ENCODE assay signal across 8 cellular contexts in the genomic region with DNA sequence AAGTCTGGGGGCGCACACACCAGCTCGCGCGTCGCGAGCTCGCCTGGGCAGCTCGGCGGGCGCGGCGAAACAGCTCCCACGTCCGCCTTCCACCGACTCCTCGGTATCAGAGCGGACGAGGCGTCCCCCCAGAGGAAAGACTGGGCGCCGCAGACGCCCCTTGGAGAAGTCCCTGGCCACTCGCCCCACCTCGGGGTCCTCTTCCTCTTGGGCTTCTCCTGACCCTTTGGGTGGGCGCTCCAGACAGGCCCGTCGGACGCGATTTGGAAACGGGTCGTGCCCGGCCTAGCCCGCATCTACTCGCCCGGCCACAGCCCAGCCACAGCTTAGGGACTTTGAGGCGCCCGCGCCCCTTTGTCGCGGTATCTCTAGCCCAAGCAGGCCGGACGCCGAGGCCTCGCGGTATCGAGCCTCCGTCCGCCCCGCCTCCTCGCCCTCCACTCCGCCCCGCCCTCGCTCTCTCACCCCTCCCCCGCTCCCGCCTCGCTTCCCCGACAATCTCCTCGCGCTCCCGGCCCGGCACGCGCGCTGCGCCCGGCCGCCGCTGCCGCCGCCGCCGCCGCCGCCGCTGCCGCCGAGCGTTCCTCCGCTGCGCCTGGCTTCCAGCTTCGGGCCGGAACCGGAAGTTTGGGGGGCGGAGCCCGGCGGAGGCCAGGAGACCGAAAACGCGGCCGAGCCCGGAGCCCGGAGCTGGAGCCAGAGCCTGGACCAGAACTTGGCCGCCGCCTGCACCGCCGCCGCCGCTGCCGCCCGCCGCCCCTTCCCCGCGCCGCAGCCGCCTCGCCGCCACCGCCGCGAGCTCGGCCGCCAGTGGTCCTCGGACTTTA. TPM values are rescaled to one million over a fixed set of nuclear protein-coding genes. Genes with fewer than 3 reads are reported as not detected.
DNase-seq lines count a peak whose midpoint lies in the region; FAIRE-seq and TF ChIP-seq lines count a peak whose summit lies in the region.

No MANE protein-coding gene starts in this region.

- peak; percentile 89 for DNase-seq in EL
- peak; percentile 87 for DNase-seq in H54 (ENCODE audit: insufficient read length, low spot score)
- no peak for DNase-seq in LNCaP clone FGC (ENCODE audit: low read depth)
- peak; percentile 28 for DNase-seq in SHP77 treated with DMSO at 0.1 percent for 48 hours (lab: John Stamatoyannopoulos, UW)
- peak; percentile 75 for DNase-seq in activated gamma-delta T cell treated with anti-CD3 and anti-CD28 coated beads, Interleukin-2, amount 50 U/mL, for 16 hours (ENCODE audit: low read depth)
- peak; percentile 85 to 96 for DNase-seq in foreskin fibroblast
- peak; percentile 86 for DNase-seq in neural crest cell (ENCODE audit: low read depth, low spot score)

- FAIRE-seq in H54 (lab: Jason Lieb, UNC) = no peak

- no peaks in the 10 kb centered on the region for H3K36me3 Mint-ChIP-seq in neural crest cell (ENCODE audit: low read depth)
- no peaks in the 10 kb centered on the region for H3K36me3 Mint-ChIP-seq in stimulated activated naive CD8-positive, alpha-beta T cell treated with anti-CD3 and anti-CD28 coated beads, Interleukin-15, Interleukin-2, amounts not matched to agents 100 ng/mL and 50 ng/mL, for 24 hours (ENCODE audit: low read depth)

- H3K9me3 Mint-ChIP-seq in neural crest cell = no peaks in the 10 kb centered on the region
- peaks cover 4% of the 10 kb centered on the region for H3K9me3 Mint-ChIP-seq in stimulated activated naive CD8-positive, alpha-beta T cell treated with anti-CD3 and anti-CD28 coated beads, Interleukin-15, Interleukin-2, amounts not matched to agents 100 ng/mL and 50 ng/mL, for 24 hours

- H3K27me3 Mint-ChIP-seq in neural crest cell (ENCODE audit: low read depth) = no peaks in the 10 kb centered on the region
- H3K27me3 Mint-ChIP-seq in stimulated activated naive CD8-positive, alpha-beta T cell treated with anti-CD3 and anti-CD28 coated beads, Interleukin-15, Interleukin-2, amounts not matched to agents 100 ng/mL and 50 ng/mL, for 24 hours = peaks cover 56% of the 10 kb centered on the region

- H3K4me1 Mint-ChIP-seq in neural crest cell = peaks cover 31% of the 10 kb centered on the region
- H3K4me1 Mint-ChIP-seq in stimulated activated naive CD8-positive, alpha-beta T cell treated with anti-CD3 and anti-CD28 coated beads, Interleukin-15, Interleukin-2, amounts not matched to agents 100 ng/mL and 50 ng/mL, for 24 hours (ENCODE audit: low read depth) = peaks cover 44% of the 10 kb centered on the region

- peak overlapping the region; percentile 89 for H3K4me3 Mint-ChIP-seq in neural crest cell
- H3K4me3 Mint-ChIP-seq in stimulated activated naive CD8-positive, alpha-beta T cell treated with anti-CD3 and anti-CD28 coated beads, Interleukin-15, Interleukin-2, amounts not matched to agents 100 ng/mL and 50 ng/mL, for 24 hours = peak overlapping the region; percentile 92

- peak; percentile 64 for TF ChIP-seq POLR2A in H54 (IDR thresholded peaks at IDR 0.05; ENCODE audit: low read depth, low read length)

- no peak for TF ChIP-seq CTCF in LNCaP clone FGC (IDR thresholded peaks at IDR 0.05; ENCODE audit: control insufficient read depth, extremely low read depth, insufficient read depth)
- peak; percentile 15 for TF ChIP-seq CTCF in foreskin fibroblast (IDR thresholded peaks at IDR 0.05; ENCODE audit: low read depth, low read length)
- TF ChIP-seq CTCF in neural crest cell (conservative IDR thresholded peaks at IDR 0.05) = peak; percentile 47

- H3K4me3 ChIP-seq in LNCaP clone FGC (ENCODE audit: low read depth, low read length) (peak overlapping the region; percentile 77), foreskin fibroblast (ENCODE audit: low read depth in 1 of 2, low read length in 2 of 2) (peak overlapping the region; percentile 82 to 95)

- peak overlapping the region; percentile 98 for H3K27ac Mint-ChIP-seq in neural crest cell (ENCODE audit: unreplicated experiment)
- peak overlapping the region; percentile 82 for H3K27ac Mint-ChIP-seq in stimulated activated naive CD8-positive, alpha-beta T cell treated with anti-CD3 and anti-CD28 coated beads, Interleukin-15, Interleukin-2, amounts not matched to agents 100 ng/mL and 50 ng/mL, for 24 hours

RNA-seq across cellular contexts. Expression of a gene that starts 0.8 kb away (rescaled TPM):
- total RNA-seq in neural crest cell = 25.4 and 26.8 TPM in 2 replicates
